2 cellular contexts compared by ENCODE assay signal in the genomic region with DNA sequence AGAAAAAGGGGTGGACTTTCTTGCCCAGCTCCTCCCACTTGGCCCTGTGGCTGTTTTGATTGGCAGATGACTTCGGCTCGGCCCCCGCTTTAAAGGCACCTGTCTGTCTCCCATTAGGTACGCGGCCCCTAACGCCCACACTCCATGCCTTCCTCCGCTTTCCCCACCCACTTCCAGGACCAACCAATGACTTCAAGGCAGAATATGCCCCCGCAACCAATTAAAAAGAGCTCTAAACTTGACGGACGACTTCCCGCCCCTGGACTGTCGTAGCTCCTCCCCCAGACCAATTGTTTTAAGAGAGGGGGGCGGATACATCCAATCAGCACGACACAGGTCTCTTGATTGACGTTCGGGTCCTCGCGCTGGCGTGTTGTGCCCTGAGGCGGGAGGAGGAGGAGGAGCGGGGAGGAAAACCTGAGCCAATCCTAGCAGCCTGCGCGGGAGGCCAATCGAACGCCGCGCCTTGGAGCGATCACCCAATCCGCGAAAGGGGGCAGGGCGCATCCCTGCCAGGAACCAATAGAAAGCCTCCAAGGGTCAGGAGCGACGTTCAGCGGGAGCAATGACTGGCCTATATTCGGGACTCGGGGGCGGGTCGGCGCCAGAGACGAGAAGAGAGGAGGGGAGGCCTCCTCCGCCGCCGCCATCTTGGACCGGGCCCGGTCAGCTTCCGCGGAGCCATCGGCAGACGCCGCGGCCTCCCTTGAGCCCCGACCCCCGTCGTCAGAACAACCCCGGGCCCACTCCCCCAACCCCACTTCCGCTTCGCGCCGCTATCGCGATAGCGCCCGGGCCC.
A peak's percentile ranks its signal among the peaks of the same experiment; 100 is the strongest.
TF ChIP-seq lines count a peak whose summit lies in the region.

A gene (plus strand): TSS at position 649 of the 799 bp plus-strand sequence. CDS start 5,217 bp downstream, outside the sequence.

TF ChIP-seq in IMR-90, 13 proteins besides CTCF, POLR2A, EP300 and RAD21:
- no peak for TF ChIP-seq CHD1 (IDR thresholded peaks at IDR 0.05; ENCODE audit: low read depth, low read length)
- TF ChIP-seq, protein P1, sequence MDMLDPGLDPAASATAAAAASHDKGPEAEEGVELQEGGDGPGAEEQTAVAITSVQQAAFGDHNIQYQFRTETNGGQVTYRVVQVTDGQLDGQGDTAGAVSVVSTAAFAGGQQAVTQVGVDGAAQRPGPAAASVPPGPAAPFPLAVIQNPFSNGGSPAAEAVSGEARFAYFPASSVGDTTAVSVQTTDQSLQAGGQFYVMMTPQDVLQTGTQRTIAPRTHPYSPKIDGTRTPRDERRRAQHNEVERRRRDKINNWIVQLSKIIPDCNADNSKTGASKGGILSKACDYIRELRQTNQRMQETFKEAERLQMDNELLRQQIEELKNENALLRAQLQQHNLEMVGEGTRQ (IDR thresholded peaks at IDR 0.05; ENCODE audit: low read depth, low read length): no peak
- peak; percentile 26; the same call in 1 of the 2 replicates for TF ChIP-seq MXI1 (IDR thresholded peaks at IDR 0.05; ENCODE audit: borderline replicate concordance, low read depth, low read length)
- TF ChIP-seq FOS (IDR thresholded peaks at IDR 0.05; ENCODE audit: low read depth, low read length): peak; percentile 95
- peak; percentile 81 for TF ChIP-seq RCOR1 (IDR thresholded peaks at IDR 0.05; ENCODE audit: insufficient replicate concordance, low read length)
- peak; percentile 59; the same call in 1 of the 2 replicates for TF ChIP-seq MAZ (IDR thresholded peaks at IDR 0.05; ENCODE audit: borderline replicate concordance, low read depth, low read length)

TF ChIP-seq in endothelial cell of umbilical vein, 7 proteins besides CTCF, POLR2A, EP300 and RAD21:
- TF ChIP-seq POLR2AphosphoS5 (IDR thresholded peaks at IDR 0.05; ENCODE audit: insufficient read depth, low read depth, low read length) (peak; percentile 84), GATA2 (IDR thresholded peaks at IDR 0.05; ENCODE audit: insufficient read depth, insufficient read length, low read depth, low read length) (no peak), JUN (IDR thresholded peaks at IDR 0.05; ENCODE audit: borderline replicate concordance, insufficient read depth, insufficient read length, low read depth) (no peak)
